1 cellular context compared by ENCODE assay signal in the genomic region with DNA sequence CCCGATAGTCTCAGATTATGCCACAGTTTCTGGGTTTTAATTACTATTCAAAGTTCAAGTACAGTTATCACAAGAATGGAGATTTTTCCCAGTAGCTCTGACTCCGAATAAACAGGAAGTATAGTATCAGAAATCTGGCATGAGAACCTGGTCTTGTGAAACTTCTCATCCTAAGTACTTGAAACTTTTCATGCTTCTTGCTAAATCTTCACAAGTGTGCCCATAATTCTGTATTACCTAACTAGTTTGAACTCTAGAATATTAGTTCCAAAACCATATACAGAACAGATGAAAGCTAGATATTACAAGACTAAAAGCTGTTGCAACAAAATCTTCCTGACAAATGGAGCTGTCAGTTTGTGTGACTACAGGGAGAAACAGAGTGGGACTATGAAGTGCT.
TF ChIP-seq lines count a peak whose summit lies in the region.

No MANE protein-coding gene starts in this region.

TF ChIP-seq in SK-N-SH treated with all-trans-retinoic acid at 6 μM for 48 hours, 23 proteins besides CTCF, POLR2A, EP300 and RAD21 (continued from another document):
- TF ChIP-seq TOX (CRISPR knock-in tag; IDR thresholded peaks at IDR 0.05; ENCODE audit: borderline replicate concordance) (no peak), CSDC2 (CRISPR knock-in tag; IDR thresholded peaks at IDR 0.05) (no peak), ZNF8 (CRISPR knock-in tag; IDR thresholded peaks at IDR 0.05) (no peak), PPARA (CRISPR knock-in tag; IDR thresholded peaks at IDR 0.05; ENCODE audit: borderline replicate concordance) (no peak), TCF4 (CRISPR knock-in tag; IDR thresholded peaks at IDR 0.05; ENCODE audit: borderline replicate concordance) (no peak)
- TF ChIP-seq, protein P1, sequence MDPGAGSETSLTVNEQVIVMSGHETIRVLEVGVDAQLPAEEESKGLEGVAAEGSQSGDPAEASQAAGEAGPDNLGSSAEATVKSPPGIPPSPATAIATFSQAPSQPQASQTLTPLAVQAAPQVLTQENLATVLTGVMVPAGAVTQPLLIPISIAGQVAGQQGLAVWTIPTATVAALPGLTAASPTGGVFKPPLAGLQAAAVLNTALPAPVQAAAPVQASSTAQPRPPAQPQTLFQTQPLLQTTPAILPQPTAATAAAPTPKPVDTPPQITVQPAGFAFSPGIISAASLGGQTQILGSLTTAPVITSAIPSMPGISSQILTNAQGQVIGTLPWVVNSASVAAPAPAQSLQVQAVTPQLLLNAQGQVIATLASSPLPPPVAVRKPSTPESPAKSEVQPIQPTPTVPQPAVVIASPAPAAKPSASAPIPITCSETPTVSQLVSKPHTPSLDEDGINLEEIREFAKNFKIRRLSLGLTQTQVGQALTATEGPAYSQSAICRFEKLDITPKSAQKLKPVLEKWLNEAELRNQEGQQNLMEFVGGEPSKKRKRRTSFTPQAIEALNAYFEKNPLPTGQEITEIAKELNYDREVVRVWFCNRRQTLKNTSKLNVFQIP (CRISPR knock-in tag; IDR thresholded peaks at IDR 0.05; ENCODE audit: borderline replicate concordance, low read depth): no peak
